19 cellular contexts compared by ENCODE assay signal in the genomic region with DNA sequence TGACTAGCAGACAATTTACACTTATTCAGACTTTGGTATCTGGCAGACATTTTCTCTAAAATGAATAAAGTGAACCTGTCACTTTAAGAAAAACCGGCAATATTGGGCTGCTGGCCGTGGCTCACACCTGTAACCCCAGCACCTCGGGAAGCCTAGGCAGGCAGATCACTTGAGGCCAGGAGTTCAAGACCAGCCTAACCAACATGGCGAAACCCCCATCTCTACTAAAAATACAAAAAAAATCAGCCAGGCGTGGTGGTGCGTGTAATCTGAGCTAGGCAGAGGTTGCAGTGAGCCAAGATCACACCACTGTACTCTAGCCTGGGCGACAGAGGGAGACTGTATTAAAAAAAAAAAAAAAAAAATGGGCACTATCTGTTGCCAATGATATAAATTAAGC.
"Had no signal": no experiment of that assay in that cellular context is flagged by ENCODE, and none has a peak within 500 bp of the region (broad histone marks: within the 10 kb centered on the region; RNA-seq: fewer than 3 reads in every experiment).

No MANE protein-coding gene starts in this region.

- H3K36me3 Mint-ChIP-seq: natural killer cell had no signal

- H3K27me3 Mint-ChIP-seq: effector memory CD8-positive, alpha-beta T cell; stimulated activated naive CD8-positive, alpha-beta T cell treated with anti-CD3 and anti-CD28 coated beads, Interleukin-15, amount 100 ng/mL, for 72 hours had no signal

- H3K4me1 Mint-ChIP-seq: natural killer cell had no signal

- H3K36me3 ChIP-seq: neutrophil, thoracic aorta had no signal

- H3K27ac Mint-ChIP-seq: activated T-helper 2 cell treated with anti-CD3 and anti-CD28 coated beads, Interferon-gamma antibody, Interleukin-2, Interleukin-4, amounts not matched to agents 10 μg/mL and 5 μg/mL and 100 μg/mL, durations not matched to agents 14 hours and 24 hours and 36 hours; natural killer cell; stimulated activated naive CD8-positive, alpha-beta T cell treated with anti-CD3 and anti-CD28 coated beads, Interleukin-15, amount 100 ng/mL, for 72 hours had no signal

- H3K27ac ChIP-seq: epithelial cell of prostate, neutrophil, parathyroid adenoma, thoracic aorta had no signal

- H3K4me3 ChIP-seq: thoracic aorta had no signal

- H3K9me3 ChIP-seq: neutrophil, thoracic aorta had no signal

- H3K4me3 Mint-ChIP-seq: effector memory CD8-positive, alpha-beta T cell; natural killer cell; stimulated activated naive CD8-positive, alpha-beta T cell treated with anti-CD3 and anti-CD28 coated beads, Interleukin-15, amount 100 ng/mL, for 72 hours had no signal

- FAIRE-seq: astrocyte had no signal

- ATAC-seq: effector memory CD8-positive, alpha-beta T cell; left ventricle myocardium superior; natural killer cell; stimulated activated naive CD8-positive, alpha-beta T cell treated with anti-CD3 and anti-CD28 coated beads, Interleukin-15, amount 100 ng/mL, for 72 hours had no signal

- H3K4me1 ChIP-seq: parathyroid adenoma had no signal

- H2AFZ ChIP-seq: parathyroid adenoma had no signal

- H3K9me3 Mint-ChIP-seq: activated T-helper 2 cell treated with anti-CD3 and anti-CD28 coated beads, Interferon-gamma antibody, Interleukin-2, Interleukin-4, amounts not matched to agents 10 μg/mL and 5 μg/mL and 100 μg/mL, durations not matched to agents 14 hours and 24 hours and 36 hours; effector memory CD8-positive, alpha-beta T cell; natural killer cell; stimulated activated naive CD8-positive, alpha-beta T cell treated with anti-CD3 and anti-CD28 coated beads, Interleukin-15, amount 100 ng/mL, for 72 hours had no signal

- H3K27me3 ChIP-seq: neutrophil had no signal

- DNase-seq: activated CD4-positive, alpha-beta T cell treated with anti-CD3 and anti-CD28 coated beads for 1 hour; activated CD4-positive, alpha-beta T cell treated with anti-CD3 and anti-CD28 coated beads, Interleukin-2, amount 50 U/mL, for 4 hours; activated naive CD4-positive, alpha-beta T cell treated with anti-CD3 and anti-CD28 coated beads, Interleukin-2, amount 50 U/mL, for 16 hours; dermis blood vessel endothelial cell; effector memory CD8-positive, alpha-beta T cell; foreskin melanocyte; head of caudate nucleus; kidney glomerular epithelial cell; left ventricle myocardium superior; mesenchymal stem cell; natural killer cell; stimulated activated CD4-positive, alpha-beta T cell treated with anti-CD3 and anti-CD28 coated beads, Interleukin-1b, Interleukin-23, amount 100 ng/mL, for 48 hours; stimulated activated naive CD8-positive, alpha-beta T cell treated with anti-CD3 and anti-CD28 coated beads, Interleukin-15, amount 100 ng/mL, for 72 hours had no signal

- H3K9ac ChIP-seq: parathyroid adenoma had no signal
